Comparison of ENCODE assay signal across 28 cellular contexts in the genomic region with DNA sequence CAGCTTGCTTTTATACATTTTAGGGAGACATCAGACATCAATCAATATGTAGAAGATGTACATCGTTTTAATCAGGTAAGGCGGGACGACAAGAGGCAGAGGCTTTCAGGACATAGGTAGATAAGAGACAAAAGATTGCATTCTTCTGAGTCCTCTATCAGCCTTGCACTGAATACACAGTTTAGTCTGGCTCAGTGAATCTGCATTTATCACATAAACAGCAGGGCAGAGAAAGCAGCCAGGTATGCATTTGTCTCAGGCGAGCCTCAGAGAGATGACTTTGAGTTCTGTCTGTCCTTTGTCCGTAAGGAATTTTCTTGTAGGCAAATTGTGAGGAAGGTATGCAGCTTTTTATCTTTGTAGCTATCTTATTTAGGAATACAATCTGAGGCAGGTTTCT.
"Had no signal": no experiment of that assay in that cellular context is flagged by ENCODE, and none has a peak within 500 bp of the region (broad histone marks: within the 10 kb centered on the region; RNA-seq: fewer than 3 reads in every experiment).

No MANE protein-coding gene starts in this region.

- H3K27me3 Mint-ChIP-seq: activated B cell treated with CpG ODN at 0.5 μM for 24 hours; activated CD8-positive, alpha-beta memory T cell treated with anti-CD3 and anti-CD28 coated beads, Interleukin-2, amount 10 ng/mL, durations not matched to agents 7 days and 5 days; stimulated activated naive CD8-positive, alpha-beta T cell treated with anti-CD3 and anti-CD28 coated beads, Interleukin-15, Interleukin-2, amounts not matched to agents 100 ng/mL and 50 ng/mL, for 24 hours; T-helper 17 cell had no signal

- H3K9me3 ChIP-seq: breast epithelium, esophagus muscularis mucosa, heart left ventricle, neutrophil, prostate gland, thoracic aorta, uterus had no signal

- H3K4me3 ChIP-seq: breast epithelium, esophagus muscularis mucosa, heart left ventricle, prostate gland, skin epidermis, thoracic aorta, uterus had no signal

- H3K27ac Mint-ChIP-seq: activated B cell treated with CpG ODN at 0.5 μM for 24 hours; activated CD8-positive, alpha-beta memory T cell treated with anti-CD3 and anti-CD28 coated beads, Interleukin-2, amount 10 ng/mL, durations not matched to agents 7 days and 5 days; activated CD8-positive, alpha-beta T cell treated with anti-CD3 and anti-CD28 coated beads, Interleukin-2, amount 10 ng/mL, durations not matched to agents 7 days and 5 days; activated naive CD4-positive, alpha-beta T cell treated with anti-CD3 and anti-CD28 coated beads, Interleukin-2, amount 50 U/mL, for 72 hours; activated T-cell treated with anti-CD3 and anti-CD28 coated beads, Interleukin-2, amount 50 U/mL, for 72 hours; nephron; stimulated activated effector memory CD8-positive, alpha-beta T cell treated with anti-CD3 and anti-CD28 coated beads, Interleukin-12 subunit alpha, Interleukin-12 subunit beta, amount 100 ng/mL, for 72 hours; stimulated activated naive CD8-positive, alpha-beta T cell treated with anti-CD3 and anti-CD28 coated beads, Interleukin-15, Interleukin-2, amounts not matched to agents 100 ng/mL and 50 ng/mL, for 24 hours; T-helper 17 cell; type B pancreatic cell had no signal

- ATAC-seq: activated CD8-positive, alpha-beta memory T cell treated with anti-CD3 and anti-CD28 coated beads, Interleukin-2, amount 10 ng/mL, durations not matched to agents 7 days and 5 days; activated CD8-positive, alpha-beta T cell treated with anti-CD3 and anti-CD28 coated beads, Interleukin-2, amount 10 ng/mL, durations not matched to agents 7 days and 5 days; activated naive CD4-positive, alpha-beta T cell treated with anti-CD3 and anti-CD28 coated beads, Interleukin-2, amount 50 U/mL, for 72 hours; activated T-cell treated with anti-CD3 and anti-CD28 coated beads, Interleukin-2, amount 50 U/mL, for 72 hours; foreskin keratinocyte; heart left ventricle; left ventricle myocardium superior; sciatic nerve; stimulated activated effector memory CD8-positive, alpha-beta T cell treated with anti-CD3 and anti-CD28 coated beads, Interleukin-12 subunit alpha, Interleukin-12 subunit beta, amount 100 ng/mL, for 72 hours; T-helper 17 cell had no signal

- H3K4me1 ChIP-seq: breast epithelium, esophagus muscularis mucosa, foreskin keratinocyte, heart left ventricle, prostate gland, uterus had no signal

- H3K4me3 Mint-ChIP-seq: activated B cell treated with CpG ODN at 0.5 μM for 24 hours; activated CD8-positive, alpha-beta memory T cell treated with anti-CD3 and anti-CD28 coated beads, Interleukin-2, amount 10 ng/mL, durations not matched to agents 7 days and 5 days; activated CD8-positive, alpha-beta T cell treated with anti-CD3 and anti-CD28 coated beads, Interleukin-2, amount 10 ng/mL, durations not matched to agents 7 days and 5 days; activated T-cell treated with anti-CD3 and anti-CD28 coated beads, Interleukin-2, amount 50 U/mL, for 72 hours; nephron; stimulated activated effector memory CD8-positive, alpha-beta T cell treated with anti-CD3 and anti-CD28 coated beads, Interleukin-12 subunit alpha, Interleukin-12 subunit beta, amount 100 ng/mL, for 72 hours; stimulated activated naive CD8-positive, alpha-beta T cell treated with anti-CD3 and anti-CD28 coated beads, Interleukin-15, Interleukin-2, amounts not matched to agents 100 ng/mL and 50 ng/mL, for 24 hours; T-helper 17 cell; type B pancreatic cell had no signal

- DNase-seq: activated B cell treated with CpG ODN at 0.5 μM for 24 hours; activated CD4-positive, alpha-beta T cell treated with anti-CD3 and anti-CD28 coated beads, Interleukin-2, amount 50 U/mL, for 1 hour; activated CD8-positive, alpha-beta memory T cell treated with anti-CD3 and anti-CD28 coated beads, Interleukin-2, amount 10 ng/mL, durations not matched to agents 7 days and 5 days; activated CD8-positive, alpha-beta T cell treated with anti-CD3 and anti-CD28 coated beads, Interleukin-2, amount 10 ng/mL, durations not matched to agents 7 days and 5 days; activated naive CD4-positive, alpha-beta T cell; activated T-cell treated with anti-CD3 and anti-CD28 coated beads, Interleukin-2, amount 50 U/mL, for 72 hours; central memory CD4-positive, alpha-beta T cell; foreskin keratinocyte; heart left ventricle; hypothalamus; left ventricle myocardium superior; retina; stimulated activated CD4-positive, alpha-beta T cell treated with anti-CD3 and anti-CD28 coated beads, Interleukin-4, amount 100 ng/mL, for 24 hours; T-helper 17 cell; T1000; uterus had no signal

- H3K36me3 Mint-ChIP-seq: activated CD8-positive, alpha-beta memory T cell treated with anti-CD3 and anti-CD28 coated beads, Interleukin-2, amount 10 ng/mL, durations not matched to agents 7 days and 5 days; activated naive CD4-positive, alpha-beta T cell treated with anti-CD3 and anti-CD28 coated beads, Interleukin-2, amount 50 U/mL, for 72 hours; stimulated activated effector memory CD8-positive, alpha-beta T cell treated with anti-CD3 and anti-CD28 coated beads, Interleukin-12 subunit alpha, Interleukin-12 subunit beta, amount 100 ng/mL, for 72 hours; type B pancreatic cell had no signal

- H3K36me3 ChIP-seq: breast epithelium, esophagus muscularis mucosa, heart left ventricle, neutrophil, prostate gland, thoracic aorta, uterus had no signal

- H3K27ac ChIP-seq: breast epithelium, esophagus muscularis mucosa, foreskin keratinocyte, heart left ventricle, neutrophil, prostate gland, skin epidermis, thoracic aorta, uterus had no signal

- H3K4me1 Mint-ChIP-seq: activated B cell treated with CpG ODN at 0.5 μM for 24 hours; activated CD8-positive, alpha-beta memory T cell treated with anti-CD3 and anti-CD28 coated beads, Interleukin-2, amount 10 ng/mL, durations not matched to agents 7 days and 5 days; stimulated activated effector memory CD8-positive, alpha-beta T cell treated with anti-CD3 and anti-CD28 coated beads, Interleukin-12 subunit alpha, Interleukin-12 subunit beta, amount 100 ng/mL, for 72 hours; T-helper 17 cell had no signal

- H3K9me3 Mint-ChIP-seq: activated B cell treated with CpG ODN at 0.5 μM for 24 hours; nephron; stimulated activated naive CD8-positive, alpha-beta T cell treated with anti-CD3 and anti-CD28 coated beads, Interleukin-15, Interleukin-2, amounts not matched to agents 100 ng/mL and 50 ng/mL, for 24 hours; type B pancreatic cell had no signal

- H3K27me3 ChIP-seq: breast epithelium, heart left ventricle, neutrophil, uterus had no signal
